24 cellular contexts compared by ENCODE assay signal in genomic region chr2:85909005-85909404, GRCh38. TPM values are rescaled to one million over a fixed set of nuclear protein-coding genes. Genes with fewer than 3 reads are reported as not detected.
DNase-seq lines count a peak whose midpoint lies in the region; ATAC-seq, FAIRE-seq and TF ChIP-seq lines count a peak whose summit lies in the region.
"Had no signal": no experiment of that assay in that cellular context is flagged by ENCODE, and none has a peak within 500 bp of the region (broad histone marks: within the 10 kb centered on the region; RNA-seq: fewer than 3 reads in every experiment).

No MANE protein-coding gene starts in this region.

- 57% methylated on average over 3 of the region's 3 CpGs for WGBS in HepG2 (ENCODE audit: low lambda C conversion rate)
- 100% methylated on average over 2 of the region's 3 CpGs for WGBS in right lobe of liver (ENCODE audit: insufficient coverage, low coverage, low lambda C conversion rate, missing lambda C conversion rate)

- H3K9ac ChIP-seq in HepG2 (ENCODE audit: insufficient read depth, low read depth, low read length) (no peak overlapping the region), neural progenitor cell (no peak overlapping the region)

- H3K79me2 ChIP-seq in HepG2 (ENCODE audit: insufficient read depth, low read length) (no peaks in the 10 kb centered on the region), neural progenitor cell (ENCODE audit: low read depth) (no peaks in the 10 kb centered on the region)

- H3K27me3 ChIP-seq in HepG2 (ENCODE audit: control insufficient read depth in 1 of 2, insufficient read depth in 2 of 2, low read length in 2 of 2) (peaks cover 0 to 3% of the 10 kb centered on the region in 2 experiments; a peak in 1 of 5 replicates), right lobe of liver (no peaks in the 10 kb centered on the region), neural progenitor cell (no peaks in the 10 kb centered on the region), brain microvascular endothelial cell (replicated peaks) (no peaks in the 10 kb centered on the region)
- H3K27me3 ChIP-seq: Peyer's patch, SJCRH30 had no signal

- no peak overlapping the region for H3K27ac ChIP-seq in HepG2 (ENCODE audit: extremely low read length, insufficient read depth, low read length)
- H3K27ac ChIP-seq in right lobe of liver: no peak overlapping the region
- peak overlapping the region; percentile 79 for H3K27ac ChIP-seq in epithelial cell of prostate
- no peak overlapping the region for H3K27ac ChIP-seq in neural progenitor cell
- no peak overlapping the region for H3K27ac ChIP-seq in brain microvascular endothelial cell
- no peak overlapping the region for H3K27ac ChIP-seq in coronary artery
- H3K27ac ChIP-seq: HL-60, Peyer's patch, SJCRH30 had no signal

- no peaks in the 10 kb centered on the region for H4K20me1 ChIP-seq in HepG2 (ENCODE audit: insufficient read depth, low read length)
- no peaks in the 10 kb centered on the region for H4K20me1 ChIP-seq in neural progenitor cell (ENCODE audit: low read depth)

- H3F3A ChIP-seq in neural progenitor cell (ENCODE audit: low read depth): no peaks in the 10 kb centered on the region

- no peak for TF ChIP-seq EP300 in HepG2 (IDR thresholded peaks at IDR 0.05; ENCODE audit: low read depth in 2 of 2, low read length in 2 of 2)
- TF ChIP-seq EP300 in HepG2 (CRISPR knock-in tag; IDR thresholded peaks at IDR 0.05; ENCODE audit: borderline replicate concordance): no peak

- H3K27ac Mint-ChIP-seq in neural progenitor cell: no peak overlapping the region

- H3K36me3 ChIP-seq in HepG2 (replicated peaks in 1 of 2; ENCODE audit: control insufficient read depth in 1 of 2, insufficient read depth in 2 of 2, low read length in 2 of 2) (no peaks in the 10 kb centered on the region), right lobe of liver (no peaks in the 10 kb centered on the region), neural progenitor cell (no peaks in the 10 kb centered on the region), brain microvascular endothelial cell (replicated peaks) (no peaks in the 10 kb centered on the region)
- H3K36me3 ChIP-seq: Peyer's patch, SJCRH30 had no signal

- ATAC-seq in HepG2 (peak; percentile 12; the same call in 2 of the 3 replicates), right lobe of liver (no peak)

- H2AFZ ChIP-seq in HepG2 (ENCODE audit: low read length) (no peak overlapping the region), neural progenitor cell (replicated peaks) (peak overlapping the region; percentile 1)

- TF ChIP-seq POLR2A in HepG2 (IDR thresholded peaks at IDR 0.05; ENCODE audit: insufficient read depth in 1 of 2, low read depth in 2 of 2, low read length in 2 of 2) (no peak), right lobe of liver (IDR thresholded peaks at IDR 0.05) (no peak)

- CTCF ChIA-PET in HepG2 (lab: Yijun Ruan, JAX; ENCODE audit: low intra/inter-chr PET ratio, low total read pairs): no interaction called here

- no peak overlapping the region for H3K4me3 ChIP-seq in HepG2 (replicated peaks in 1 of 3; ENCODE audit: insufficient read depth in 1 of 3, low read depth in 2 of 3, low read length in 3 of 3)
- H3K4me3 ChIP-seq in right lobe of liver: no peak overlapping the region
- no peak overlapping the region for H3K4me3 ChIP-seq in neural progenitor cell
- no peak overlapping the region for H3K4me3 ChIP-seq in brain microvascular endothelial cell (ENCODE audit: low read depth, low read length)
- no peak overlapping the region for H3K4me3 ChIP-seq in coronary artery
- H3K4me3 ChIP-seq: Peyer's patch, SJCRH30 had no signal

- H3K4me1 ChIP-seq in HepG2 (ENCODE audit: insufficient read depth, low read length): peaks cover 28% of the 10 kb centered on the region
- H3K4me1 ChIP-seq in right lobe of liver: peaks cover 0 to 14% (median 2%) of the 10 kb centered on the region in 4 donors
- peaks cover 9% of the 10 kb centered on the region for H3K4me1 ChIP-seq in neural progenitor cell
- H3K4me1 ChIP-seq: Peyer's patch had no signal

- FAIRE-seq in HepG2 (lab: Jason Lieb, UNC): no peak
- FAIRE-seq: GM12891, H54 had no signal

- no peak overlapping the region for H3K4me3 Mint-ChIP-seq in neural progenitor cell

- intact Hi-C loops in HepG2 (cut with micrococcal nuclease; ENCODE audit: unreplicated experiment) (no loop called here), right lobe of liver (cut with DNase I) (no loop called here)

- H3K4me2 ChIP-seq in HepG2 (ENCODE audit: low read depth, low read length): no peak overlapping the region
- H3K4me2 ChIP-seq in neural progenitor cell: no peak overlapping the region

- no TSS peak for BruUV-seq in HepG2 (replicated peaks; lab: Mats Ljungman, UMichigan)

- TF ChIP-seq CTCF in HepG2 (CRISPR knock-in tag; IDR thresholded peaks at IDR 0.05): no peak
- no peak for TF ChIP-seq CTCF in right lobe of liver (IDR thresholded peaks at IDR 0.05)
- TF ChIP-seq CTCF in neural progenitor cell (IDR thresholded peaks at IDR 0.05): no peak
- TF ChIP-seq CTCF in brain microvascular endothelial cell (IDR thresholded peaks at IDR 0.05; ENCODE audit: low read depth, low read length, missing control alignments): no peak
- TF ChIP-seq CTCF in coronary artery (IDR thresholded peaks at IDR 0.05): no peak
- TF ChIP-seq CTCF in GM13977 (IDR thresholded peaks at IDR 0.05; ENCODE audit: extremely low read depth, insufficient read depth, missing control alignments): no peak

- DNase-seq in HepG2 (ENCODE audit: low spot score) (no peak), right lobe of liver (no peak), epithelial cell of prostate (ENCODE audit: low read depth, low spot score) (peak; percentile 77), neural progenitor cell (ENCODE audit: low spot score) (no peak), brain microvascular endothelial cell (no peak), coronary artery (ENCODE audit: low spot score) (no peak), GM13977 (ENCODE audit: low spot score) (no peak)
- DNase-seq: Calu3, DMS79 treated with DMSO at 0.1 percent for 48 hours, GF-D8, NCI-H1092, NCI-H1417 treated with DMSO at 0.1 percent for 48 hours, NCI-H187, NCI-H2081 treated with DMSO at 0.1 percent for 48 hours, NCI-H2171, NCI-H226, NCI-H510A, NCI-H69, OCI-M1, Peyer's patch, SJCRH30 had no signal

- no peaks in the 10 kb centered on the region for H3K9me3 Mint-ChIP-seq in neural progenitor cell

- POLR2A ChIA-PET in HepG2 (lab: Yijun Ruan, JAX): no interaction called here

- in situ Hi-C loops in HepG2 (cut with HindIII; ENCODE audit: extremely low pct_ligation_motif_present, low pct_unique_long_range_greater_than_20kb) (no loop called here), brain microvascular endothelial cell (cut with HindIII; ENCODE audit: low pct_ligation_motif_present, low sequenced_read_pairs) (no loop called here), GM13977 (cut with MboI; ENCODE audit: low pct_unique_long_range_greater_than_20kb, low sequenced_read_pairs, unreplicated experiment) (no loop called here)

- no peak for TF ChIP-seq RAD21 in HepG2 (CRISPR knock-in tag; IDR thresholded peaks at IDR 0.05)

- H3K9me3 ChIP-seq in HepG2 (ENCODE audit: low read length): no peaks in the 10 kb centered on the region
- no peaks in the 10 kb centered on the region for H3K9me3 ChIP-seq in right lobe of liver
- H3K9me3 ChIP-seq in neural progenitor cell (ENCODE audit: low read depth): no peaks in the 10 kb centered on the region
- H3K9me3 ChIP-seq: Peyer's patch, SJCRH30 had no signal

- H3K36me3 Mint-ChIP-seq in neural progenitor cell: no peaks in the 10 kb centered on the region

- peaks cover 2% of the 10 kb centered on the region for H3K27me3 Mint-ChIP-seq in neural progenitor cell (ENCODE audit: insufficient read depth, low read depth)

- peaks cover 13% of the 10 kb centered on the region for H3K4me1 Mint-ChIP-seq in neural progenitor cell

TF ChIP-seq in HepG2, 621 proteins besides CTCF, POLR2A, EP300 and RAD21 (continues in another document):
- TF ChIP-seq RFX1 (IDR thresholded peaks at IDR 0.05): no peak
- TF ChIP-seq ZNF207 (IDR thresholded peaks at IDR 0.05; ENCODE audit: borderline replicate concordance): no peak
- no peak for TF ChIP-seq E2F1 (CRISPR knock-in tag; IDR thresholded peaks at IDR 0.05)

RNA-seq across cellular contexts. Expression of gene ST3GAL5, which starts 20.2 kb away (rescaled TPM):
- 1.3 TPM in 2 replicates for total RNA-seq in HepG2 (2016; rRNA removed; fragmentation: Illumina TruSeq; extraction: Trizol)
- 1.4 and 2.7 TPM in 2 replicates for total RNA-seq in HepG2 (2016; cell fraction: cytosol; rRNA removed; fragmentation: Illumina TruSeq; extraction: Trizol; ENCODE audit: low read depth)
- total RNA-seq in HepG2 (2016; cell fraction: insoluble cytoplasmic fraction; rRNA removed; fragmentation: Illumina TruSeq; extraction: Trizol): 1.3 and 1.4 TPM in 2 replicates
- 3.0 and 3.4 TPM in 2 replicates for total RNA-seq in HepG2 (2016; cell fraction: membrane; rRNA removed; fragmentation: Illumina TruSeq; extraction: Trizol)
- 1.9 and 2.0 TPM in 2 replicates for total RNA-seq in HepG2 (2016; cell fraction: nucleus; rRNA removed; fragmentation: Illumina TruSeq; extraction: Trizol)
- polyA plus RNA-seq in HepG2 (2011; rRNA removed): 2.0 and 2.1 TPM in 2 replicates
- 0.91 and 1.9 TPM in 2 replicates for polyA plus RNA-seq in HepG2 (2011; cell fraction: cytosol; rRNA removed)
- polyA plus RNA-seq in HepG2 (2011; cell fraction: nucleus; rRNA removed): 1.2 and 1.9 TPM in 2 replicates
- 1.2 and 1.4 TPM in 2 replicates for polyA plus RNA-seq in HepG2 (2012)
- polyA plus RNA-seq in HepG2 (2016; cell fraction: cytosol; fragmentation: Illumina TruSeq; extraction: Trizol; ENCODE audit: low read depth): 2.0 and 2.2 TPM in 2 replicates
- 1.2 and 1.5 TPM in 2 replicates for polyA plus RNA-seq in HepG2 (2016; cell fraction: insoluble cytoplasmic fraction; fragmentation: Illumina TruSeq; extraction: Trizol; ENCODE audit: low read depth)
- 1.9 and 2.8 TPM in 2 replicates for polyA plus RNA-seq in HepG2 (2016; cell fraction: membrane; fragmentation: Illumina TruSeq; extraction: Trizol; ENCODE audit: low read depth)
- 2.6 and 2.7 TPM in 2 replicates for polyA plus RNA-seq in HepG2 (2016; cell fraction: nucleus; fragmentation: Illumina TruSeq; extraction: Trizol; ENCODE audit: insufficient read depth, low read depth)
- polyA minus RNA-seq in HepG2 (2011; rRNA and poly(A)+ RNA removed; ENCODE audit: low replicate concordance): 1.2 and 2.0 TPM in 2 replicates
- polyA minus RNA-seq in HepG2 (2011; cell fraction: cytosol; rRNA and poly(A)+ RNA removed): 0.97 and 1.6 TPM in 2 replicates
- 5.7 and 6.5 TPM in 2 replicates for polyA minus RNA-seq in HepG2 (2011; cell fraction: nucleus; rRNA and poly(A)+ RNA removed)
- 10 to 100 TPM in 4 of 6 experiments, 1 to 10 TPM in 2; 8.6 to 22.2 (median 10.9) TPM for total RNA-seq in right lobe of liver
- total RNA-seq in neural progenitor cell (ENCODE audit: low replicate concordance): 9.7 and 9.9 TPM in 2 replicates
